8 cellular contexts compared by ENCODE assay signal in genomic region chr18:79378416-79379250, GRCh38. TPM values are rescaled to one million over a fixed set of nuclear protein-coding genes. Genes with fewer than 3 reads are reported as not detected.
DNase-seq lines count a peak whose midpoint lies in the region; ATAC-seq and TF ChIP-seq lines count a peak whose summit lies in the region.

No MANE protein-coding gene starts in this region.

- TF ChIP-seq CTCF in SK-N-SH (IDR thresholded peaks at IDR 0.05) (peak; percentile 42), RWPE1 (conservative IDR thresholded peaks at IDR 0.05; ENCODE audit: low read depth) (peak; percentile 98), heart right ventricle (IDR thresholded peaks at IDR 0.05) (peak in 8 of 9 donors; percentile 94 to 99 (median 97)), uterus (IDR thresholded peaks at IDR 0.05) (peak; percentile 96 to 99 (median 96))

- H2AFZ ChIP-seq in SK-N-SH (ENCODE audit: low read depth) = no peak overlapping the region

- H3K9me2 ChIP-seq in SK-N-SH = no peaks in the 10 kb centered on the region

- TF ChIP-seq RAD21 in SK-N-SH (IDR thresholded peaks at IDR 0.05; ENCODE audit: low read length) = no peak

- ATAC-seq in SK-N-SH treated with all-trans-retinoic acid at 6 μM for 48 hours (no peak), HG03196 (IDR thresholded peaks at IDR 0.05; ENCODE audit: unreplicated experiment) (peak; percentile 63), heart right ventricle (peak; percentile 64 to 90 (median 82))

- H3K27ac ChIP-seq in SK-N-SH (ENCODE audit: low read depth in 2 of 2, low read length in 1 of 2) (no peak overlapping the region), RWPE1 (no peak overlapping the region), heart right ventricle (no peak overlapping the region), uterus (no peak overlapping the region)

- H3K4me3 ChIP-seq in SK-N-SH (ENCODE audit: low read depth in 2 of 2, low read length in 1 of 2) = peak overlapping the region in 1 of 2 experiments; percentile 41; a peak in 1 of 4 replicates
- H3K4me3 ChIP-seq in heart right ventricle = no peak overlapping the region
- no peak overlapping the region for H3K4me3 ChIP-seq in uterus

- H3K27me3 Mint-ChIP-seq in activated naive CD8-positive, alpha-beta T cell treated with anti-CD3 and anti-CD28 coated beads for 36 hours = no peaks in the 10 kb centered on the region

- intact Hi-C loops in heart right ventricle (cut with DNase I) = loop anchor here in 6 of 10 donors (1.0 to 10.0 kb wide), 6 partner anchors 150 to 776 kb away; no protein-coding TSS in a partner anchor
- intact Hi-C loops in posterior cingulate gyrus (cut with DNase I) = no loop called here
- intact Hi-C loops in uterus (cut with DNase I; ENCODE audit: low total_unique reads) = no loop called here

- no peaks in the 10 kb centered on the region for H3F3A ChIP-seq in SK-N-SH (replicated peaks; ENCODE audit: insufficient read depth)

- peak; percentile 67 for DNase-seq in SK-N-SH
- DNase-seq in RWPE1 (ENCODE audit: low spot score) = peak; percentile 76
- peak; percentile 78 for DNase-seq in activated naive CD8-positive, alpha-beta T cell treated with anti-CD3 and anti-CD28 coated beads for 36 hours
- DNase-seq in heart right ventricle = peak; percentile 79 to 83
- peak; percentile 79 to 98 (median 86) for DNase-seq in posterior cingulate gyrus
- DNase-seq in uterus = peak; percentile 71 to 86

- H3K4me3 Mint-ChIP-seq in activated naive CD8-positive, alpha-beta T cell treated with anti-CD3 and anti-CD28 coated beads for 36 hours = no peak overlapping the region

- no peaks in the 10 kb centered on the region for H3K36me3 Mint-ChIP-seq in activated naive CD8-positive, alpha-beta T cell treated with anti-CD3 and anti-CD28 coated beads for 36 hours

- POLR2A ChIA-PET in SK-N-SH (lab: Yijun Ruan, JAX) = no interaction called here
- POLR2A ChIA-PET in RWPE1 (lab: Yijun Ruan, JAX; ENCODE audit: low non-redundant PET) = no interaction called here

- H3K36me3 ChIP-seq in SK-N-SH (replicated peaks in 1 of 2; ENCODE audit: control insufficient read depth in 1 of 2, insufficient read depth in 2 of 2, low read length in 1 of 2) (peaks cover 3 to 8% of the 10 kb centered on the region in 2 experiments), heart right ventricle (peaks cover 0 to 36% (median 8%) of the 10 kb centered on the region in 9 donors), uterus (no peaks in the 10 kb centered on the region)

- 88% methylated on average over 43 of the region's 49 CpGs for WGBS in SK-N-SH (ENCODE audit: low lambda C conversion rate)
- WGBS in heart right ventricle, 2 donors = 44 to 45% methylated on average over 49 of the region's 49 CpGs

- TF ChIP-seq POLR2A in uterus (IDR thresholded peaks at IDR 0.05) = peak in 1 of 2 donors; percentile 14

- peaks cover 15% of the 10 kb centered on the region for H3K27me3 ChIP-seq in SK-N-SH (ENCODE audit: insufficient read depth)
- H3K27me3 ChIP-seq in heart right ventricle = no peaks in the 10 kb centered on the region
- no peaks in the 10 kb centered on the region for H3K27me3 ChIP-seq in uterus

- no peak for TF ChIP-seq EP300 in SK-N-SH (IDR thresholded peaks at IDR 0.05; ENCODE audit: borderline replicate concordance in 1 of 2, low read depth in 1 of 2, low read length in 1 of 2)

- H3K4me1 ChIP-seq in SK-N-SH (ENCODE audit: control insufficient read depth in 1 of 2, insufficient read depth in 2 of 2, low read depth in 1 of 2, low read length in 1 of 2) (no peaks in the 10 kb centered on the region), heart right ventricle (peaks cover 0 to 9% (median 4%) of the 10 kb centered on the region in 9 donors), uterus (no peaks in the 10 kb centered on the region)

- H4K20me1 ChIP-seq in SK-N-SH (ENCODE audit: insufficient read depth) = no peaks in the 10 kb centered on the region

- CTCF ChIA-PET in SK-N-SH (lab: Yijun Ruan, JAX) = interaction anchor here (0.7 to 7.0 kb wide), 8 partner anchors 8 to 265 kb away, joined by 3 to 41 read pairs (median 4); no protein-coding TSS in a partner anchor
- CTCF ChIA-PET in RWPE1 (lab: Yijun Ruan, JAX) = interaction anchor here (0.6 to 0.7 kb wide), 4 partner anchors 10 to 568 kb away, joined by 3 read pairs; no protein-coding TSS in a partner anchor

- no peak overlapping the region for H3K9ac ChIP-seq in SK-N-SH

- no peaks in the 10 kb centered on the region for H3K9me3 Mint-ChIP-seq in activated naive CD8-positive, alpha-beta T cell treated with anti-CD3 and anti-CD28 coated beads for 36 hours

- no peaks in the 10 kb centered on the region for H3K79me2 ChIP-seq in SK-N-SH (ENCODE audit: insufficient read depth)

- no peak overlapping the region for H3K27ac Mint-ChIP-seq in activated naive CD8-positive, alpha-beta T cell treated with anti-CD3 and anti-CD28 coated beads for 36 hours

- H3K9me3 ChIP-seq in SK-N-SH (no peaks in the 10 kb centered on the region), heart right ventricle (no peaks in the 10 kb centered on the region), uterus (no peaks in the 10 kb centered on the region)

- H3K4me2 ChIP-seq in SK-N-SH = no peak overlapping the region

- H3K4me1 Mint-ChIP-seq in activated naive CD8-positive, alpha-beta T cell treated with anti-CD3 and anti-CD28 coated beads for 36 hours = peaks cover 5% of the 10 kb centered on the region

TF ChIP-seq in SK-N-SH, 30 proteins besides CTCF, POLR2A, EP300 and RAD21:
- no peak for TF ChIP-seq USF1 (IDR thresholded peaks at IDR 0.05; ENCODE audit: borderline replicate concordance, low read depth)
- 0 out of 2 replicates have a peak, but pooled peaks have one; percentile 5 for TF ChIP-seq SMC3 (IDR thresholded peaks at IDR 0.05; ENCODE audit: low read depth, low read length)
- TF ChIP-seq FOXM1 (IDR thresholded peaks at IDR 0.05; ENCODE audit: low read depth) = no peak
- no peak for TF ChIP-seq YY1 (IDR thresholded peaks at IDR 0.05; ENCODE audit: low read depth)
- TF ChIP-seq MAX (IDR thresholded peaks at IDR 0.05; ENCODE audit: low read depth) = no peak
- no peak for TF ChIP-seq RCOR1 (IDR thresholded peaks at IDR 0.05; ENCODE audit: low read length)
- no peak for TF ChIP-seq GATA2 (CRISPR knock-in tag; IDR thresholded peaks at IDR 0.05)
- TF ChIP-seq MEF2A (IDR thresholded peaks at IDR 0.05; ENCODE audit: borderline replicate concordance, low read depth) = no peak

TF ChIP-seq in SK-N-SH treated with all-trans-retinoic acid at 6 μM for 48 hours, 23 proteins besides CTCF, POLR2A, EP300 and RAD21 (continues in another document):
- no peak for TF ChIP-seq PPARA (CRISPR knock-in tag; IDR thresholded peaks at IDR 0.05; ENCODE audit: borderline replicate concordance)
- no peak for TF ChIP-seq CREB5 (CRISPR knock-in tag; IDR thresholded peaks at IDR 0.05; ENCODE audit: low read depth)
- TF ChIP-seq ISL1 (CRISPR knock-in tag; IDR thresholded peaks at IDR 0.05) = no peak
- no peak for TF ChIP-seq RARB (CRISPR knock-in tag; IDR thresholded peaks at IDR 0.05)
- TF ChIP-seq TCF4 (CRISPR knock-in tag; IDR thresholded peaks at IDR 0.05; ENCODE audit: borderline replicate concordance) = no peak
- no peak for TF ChIP-seq ZNF565 (CRISPR knock-in tag; conservative IDR thresholded peaks at IDR 0.05; ENCODE audit: low read depth)
- TF ChIP-seq POU6F1 (CRISPR knock-in tag; IDR thresholded peaks at IDR 0.05; ENCODE audit: borderline replicate concordance, low read depth) = no peak
- no peak for TF ChIP-seq ZNF70 (CRISPR knock-in tag; IDR thresholded peaks at IDR 0.05)
- TF ChIP-seq GLIS3 (CRISPR knock-in tag; IDR thresholded peaks at IDR 0.05) = no peak
- TF ChIP-seq CSRNP3 (CRISPR knock-in tag; IDR thresholded peaks at IDR 0.05) = no peak

RNA-seq across cellular contexts. Expression of gene NFATC1, which starts 17.1 kb away (rescaled TPM):
- polyA plus RNA-seq in SK-N-SH (2012; rRNA removed) (0.02 TPM in 1 of 2 replicates, not detected in the other), heart right ventricle (10 to 100 TPM in 1 of 2 donors, 1 to 10 TPM in 1; 6.3 to 12.0 TPM)
- not detected in 2 replicates for polyA plus RNA-seq in SK-N-SH (2012; cell fraction: cytosol; rRNA removed)
- polyA plus RNA-seq in SK-N-SH (2012; cell fraction: nucleus; rRNA removed) = not detected in 2 replicates
- 10 to 100 TPM; 94.2 to 98.5 TPM for total RNA-seq in activated naive CD8-positive, alpha-beta T cell treated with anti-CD3 and anti-CD28 coated beads for 36 hours
- total RNA-seq in heart right ventricle (10 to 100 TPM; 14.0 to 23.8 (median 19.0) TPM), uterus (10 to 100 TPM in 3 of 4 donors, 1 to 10 TPM in 1; 9.2 to 25.1 (median 14.6) TPM)

Comparison
In these comparisons a context has a peak if more than half of its experiments do, and no peak if none do; other contexts are left out.
1. CTCF ChIP-seq: peak in every context shown above with its lines; median percentile 98 in RWPE1; 97 in heart right ventricle; 96 in uterus; 42 in SK-N-SH.
2. intact Hi-C loops: an anchor here in heart right ventricle (1.0 to 10.0 kb wide); none called in posterior cingulate gyrus and uterus.